Comparison of ENCODE assay signal across 14 cellular contexts in genomic region chr6:148518371-148519156, GRCh38.
DNase-seq lines count a peak whose midpoint lies in the region; TF ChIP-seq lines count a peak whose summit lies in the region.
"Had no signal": no experiment of that assay in that cellular context is flagged by ENCODE, and none has a peak within 500 bp of the region (broad histone marks: within the 10 kb centered on the region; RNA-seq: fewer than 3 reads in every experiment).

No MANE protein-coding gene starts in this region.

- no peaks in the 10 kb centered on the region for H3K79me2 ChIP-seq in smooth muscle cell (ENCODE audit: low read depth)

- H3K4me2 ChIP-seq in smooth muscle cell = peak overlapping the region; percentile 30

- TF ChIP-seq CTCF in smooth muscle cell (IDR thresholded peaks at IDR 0.05; ENCODE audit: borderline replicate concordance, insufficient read depth, poor library complexity, severe bottlenecking) (no peak), GM13977 (IDR thresholded peaks at IDR 0.05; ENCODE audit: extremely low read depth, insufficient read depth, missing control alignments) (no peak)

- in situ Hi-C loops in GM13977 (cut with MboI; ENCODE audit: low pct_unique_long_range_greater_than_20kb, low sequenced_read_pairs, unreplicated experiment) = no loop called here

- peak overlapping the region; percentile 54 for H3K27ac ChIP-seq in caudate nucleus (ENCODE audit: low read depth, low read length)
- peak overlapping the region; percentile 45 for H3K27ac ChIP-seq in smooth muscle cell (ENCODE audit: low read depth)
- no peak overlapping the region for H3K27ac ChIP-seq in effector memory CD4-positive, alpha-beta T cell (ENCODE audit: insufficient read depth, low read length, poor library complexity, severe bottlenecking)

- H3K4me1 ChIP-seq in smooth muscle cell (ENCODE audit: low read depth) = peaks cover 6% of the 10 kb centered on the region
- no peaks in the 10 kb centered on the region for H3K4me1 ChIP-seq in effector memory CD4-positive, alpha-beta T cell (ENCODE audit: control insufficient read depth, insufficient read depth, low read length, poor library complexity, severe bottlenecking)

- H3K9me3 ChIP-seq in smooth muscle cell (replicated peaks; ENCODE audit: low read depth) = no peaks in the 10 kb centered on the region
- no peaks in the 10 kb centered on the region for H3K9me3 ChIP-seq in effector memory CD4-positive, alpha-beta T cell (ENCODE audit: control insufficient read depth, low read length)

- H3F3A ChIP-seq in smooth muscle cell (ENCODE audit: low read depth) = peaks cover 11% of the 10 kb centered on the region

- H3K9ac ChIP-seq in smooth muscle cell (ENCODE audit: low read depth) = no peak overlapping the region

- no peaks in the 10 kb centered on the region for H3K27me3 ChIP-seq in smooth muscle cell (ENCODE audit: low read depth)
- no peaks in the 10 kb centered on the region for H3K27me3 ChIP-seq in effector memory CD4-positive, alpha-beta T cell (replicated peaks; ENCODE audit: control insufficient read depth, insufficient read depth, low read length, poor library complexity, severe bottlenecking)

- DNase-seq in DMS 273 treated with DMSO at 0.1 percent for 48 hours (lab: John Stamatoyannopoulos, UW) (peak; percentile 52), caudate nucleus (lab: John Stamatoyannopoulos, UW) (no peak), inferior parietal cortex (ENCODE audit: extremely low spot score) (peak; percentile 52), smooth muscle cell (lab: John Stamatoyannopoulos, UW; ENCODE audit: unreplicated experiment) (no peak), GM13977 (ENCODE audit: low spot score) (no peak), cerebellar cortex (ENCODE audit: low spot score) (no peak)
- no peak for DNase-seq in activated CD4-positive, CD25-positive, alpha-beta regulatory T cell treated with anti-CD3 and anti-CD28 coated beads, Interleukin-2, amount 50 U/mL, for 72 hours
- no peak for DNase-seq in effector memory CD4-positive, alpha-beta T cell
- DNase-seq: activated CD4-positive, alpha-beta T cell treated with anti-CD3 and anti-CD28 coated beads, Interleukin-2, amount 10 ng/mL, durations not matched to agents 24 days and 14 days; activated T-cell treated with anti-CD3 and anti-CD28 coated beads, Interleukin-2, amount 50 U/mL, for 72 hours; amniotic stem cell; COR-L47; midbrain; MV-4-11 had no signal

- WGBS in smooth muscle cell (ENCODE audit: low lambda C conversion rate) = 43% methylated on average over 13 of the region's 13 CpGs

- H2AFZ ChIP-seq in smooth muscle cell (ENCODE audit: low read depth) = no peak overlapping the region

- H3K4me3 ChIP-seq in smooth muscle cell = no peak overlapping the region
- no peak overlapping the region for H3K4me3 ChIP-seq in effector memory CD4-positive, alpha-beta T cell (ENCODE audit: insufficient read depth, low read depth, low read length, poor library complexity, severe bottlenecking)

- H4K20me1 ChIP-seq in smooth muscle cell (ENCODE audit: low read depth) = no peaks in the 10 kb centered on the region

- H3K36me3 ChIP-seq in smooth muscle cell (ENCODE audit: low read depth) = no peaks in the 10 kb centered on the region
- no peaks in the 10 kb centered on the region for H3K36me3 ChIP-seq in effector memory CD4-positive, alpha-beta T cell (ENCODE audit: control insufficient read depth, insufficient read depth, low read length)

Comparison
In these comparisons a context has a peak if more than half of its experiments do, and no peak if none do; other contexts are left out.
1. DNase-seq: peak in DMS 273 treated with DMSO at 0.1 percent for 48 hours (single experiment) and inferior parietal cortex (single experiment); none in caudate nucleus (0 of 61), smooth muscle cell (single experiment), GM13977 (single experiment), activated CD4-positive, CD25-positive, alpha-beta regulatory T cell treated with anti-CD3 and anti-CD28 coated beads, Interleukin-2, amount 50 U/mL, for 72 hours (single experiment), effector memory CD4-positive, alpha-beta T cell (0 of 3) and cerebellar cortex (single experiment).